ENCODE assay signal across 12 cellular contexts in genomic region chr10:17682236-17682946, GRCh38. TPM values are rescaled to one million over a fixed set of nuclear protein-coding genes. Genes with fewer than 3 reads are reported as not detected.
DNase-seq lines count a peak whose midpoint lies in the region; ATAC-seq, FAIRE-seq and TF ChIP-seq lines count a peak whose summit lies in the region.
"Had no signal": no experiment of that assay in that cellular context is flagged by ENCODE, and none has a peak within 500 bp of the region (broad histone marks: within the 10 kb centered on the region; RNA-seq: fewer than 3 reads in every experiment).

No MANE protein-coding gene starts in this region.

- H3K36me3 Mint-ChIP-seq in activated T-helper 1 cell treated with anti-CD3 and anti-CD28 coated beads, Interleukin-12 subunit alpha, Interleukin-12 subunit beta, Interleukin-2, Interleukin-4 antibody, amounts not matched to agents 30 ng/mL and 10 ng/mL and 1 ng/mL, durations not matched to agents 14 hours and 24 hours and 36 hours (ENCODE audit: low read depth): peaks cover 3% of the 10 kb centered on the region
- peaks cover 9 to 23% of the 10 kb centered on the region in 2 donors for H3K36me3 Mint-ChIP-seq in CD14-positive monocyte

- H3K4me3 ChIP-seq in BLaER1 (no peak overlapping the region), GM12865 (ENCODE audit: low read depth, low read length) (no peak overlapping the region), esophagus squamous epithelium (no peak overlapping the region), thyroid gland (replicated peaks in 1 of 3) (no peak overlapping the region)
- H3K4me3 ChIP-seq: tibial artery had no signal

- H3K27me3 ChIP-seq in BLaER1 (no peaks in the 10 kb centered on the region), esophagus squamous epithelium (no peaks in the 10 kb centered on the region), thyroid gland (no peaks in the 10 kb centered on the region)
- H3K27me3 ChIP-seq: tibial artery had no signal

- H3K27ac ChIP-seq in BLaER1: no peak overlapping the region
- H3K27ac ChIP-seq in esophagus squamous epithelium: no peak overlapping the region
- no peak overlapping the region for H3K27ac ChIP-seq in thyroid gland
- H3K27ac ChIP-seq: tibial artery had no signal

- DNase-seq in GM12865 (ENCODE audit: low read depth) (peak; percentile 11), frontal cortex (ENCODE audit: low spot score in 2 of 2) (no peak), esophagus squamous epithelium (lab: John Stamatoyannopoulos, UW) (no peak), thyroid gland (no peak), CD14-positive monocyte (ENCODE audit: low spot score) (no peak)
- no peak for DNase-seq in activated T-helper 1 cell treated with anti-CD3 and anti-CD28 coated beads, Interleukin-12 subunit alpha, Interleukin-12 subunit beta, Interleukin-2, Interleukin-4 antibody, amounts not matched to agents 30 ng/mL and 10 ng/mL and 1 ng/mL, durations not matched to agents 14 hours and 24 hours and 36 hours (ENCODE audit: low spot score)
- DNase-seq: activated CD8-positive, alpha-beta memory T cell treated with anti-CD3 and anti-CD28 coated beads, Interleukin-2, amount 50 U/mL, for 4 hours; Caco-2; NCI-H1105 treated with DMSO at 0.1 percent for 48 hours; tibial artery had no signal

- TF ChIP-seq POLR2A in esophagus squamous epithelium (IDR thresholded peaks at IDR 0.05) (no peak), thyroid gland (IDR thresholded peaks at IDR 0.05) (no peak)

- FAIRE-seq in frontal cortex (lab: Jason Lieb, UNC): peak; percentile 64

- peaks cover 35% of the 10 kb centered on the region for H3K9me3 ChIP-seq in BLaER1
- H3K9me3 ChIP-seq in esophagus squamous epithelium: no peaks in the 10 kb centered on the region
- no peaks in the 10 kb centered on the region for H3K9me3 ChIP-seq in thyroid gland
- H3K9me3 ChIP-seq: Caco-2, tibial artery had no signal

- intact Hi-C loops in activated T-helper 1 cell treated with anti-CD3 and anti-CD28 coated beads, Interleukin-12 subunit alpha, Interleukin-12 subunit beta, Interleukin-2, Interleukin-4 antibody, amounts not matched to agents 30 ng/mL and 10 ng/mL and 1 ng/mL, durations not matched to agents 14 hours and 24 hours and 36 hours (cut with micrococcal nuclease): no loop called here
- intact Hi-C loops in esophagus squamous epithelium (cut with DNase I) (no loop called here), thyroid gland (cut with DNase I) (no loop called here), CD14-positive monocyte (cut with micrococcal nuclease) (no loop called here)

- H3K27ac Mint-ChIP-seq in activated T-helper 1 cell treated with anti-CD3 and anti-CD28 coated beads, Interleukin-12 subunit alpha, Interleukin-12 subunit beta, Interleukin-2, Interleukin-4 antibody, amounts not matched to agents 30 ng/mL and 10 ng/mL and 1 ng/mL, durations not matched to agents 14 hours and 24 hours and 36 hours: peak overlapping the region; percentile 0
- H3K27ac Mint-ChIP-seq in CD14-positive monocyte: peak overlapping the region in 1 of 7 donors; percentile 43

- peak overlapping the region; percentile 31 for H3K4me2 ChIP-seq in BLaER1

- TF ChIP-seq CTCF in GM12865 (IDR thresholded peaks at IDR 0.05; ENCODE audit: insufficient read depth, low read depth, low read length, missing control alignments) (no peak), esophagus squamous epithelium (IDR thresholded peaks at IDR 0.05) (no peak), thyroid gland (IDR thresholded peaks at IDR 0.05) (no peak), CD14-positive monocyte (IDR thresholded peaks at IDR 0.05) (no peak)

- H4K20me1 ChIP-seq in BLaER1: peaks cover 5% of the 10 kb centered on the region; the same call in 1 of the 2 replicates

- 70 to 81% methylated on average over 2 of the region's 2 CpGs for WGBS in esophagus squamous epithelium, 2 donors
- 74 to 82% methylated on average over 2 of the region's 2 CpGs for WGBS in thyroid gland, 2 donors

- no peaks in the 10 kb centered on the region for H3K27me3 Mint-ChIP-seq in activated T-helper 1 cell treated with anti-CD3 and anti-CD28 coated beads, Interleukin-12 subunit alpha, Interleukin-12 subunit beta, Interleukin-2, Interleukin-4 antibody, amounts not matched to agents 30 ng/mL and 10 ng/mL and 1 ng/mL, durations not matched to agents 14 hours and 24 hours and 36 hours (ENCODE audit: insufficient read depth)
- H3K27me3 Mint-ChIP-seq in CD14-positive monocyte (ENCODE audit: low read depth in 3 of 3): no peaks in the 10 kb centered on the region

- H3K4me1 Mint-ChIP-seq in activated T-helper 1 cell treated with anti-CD3 and anti-CD28 coated beads, Interleukin-12 subunit alpha, Interleukin-12 subunit beta, Interleukin-2, Interleukin-4 antibody, amounts not matched to agents 30 ng/mL and 10 ng/mL and 1 ng/mL, durations not matched to agents 14 hours and 24 hours and 36 hours (ENCODE audit: low read depth): peaks cover 46% of the 10 kb centered on the region
- H3K4me1 Mint-ChIP-seq in CD14-positive monocyte: peaks cover 15% of the 10 kb centered on the region

- H3K36me3 ChIP-seq in BLaER1 (peaks cover 34% of the 10 kb centered on the region), esophagus squamous epithelium (peaks cover 0 to 12% (median 0%) of the 10 kb centered on the region in 3 donors), thyroid gland (no peaks in the 10 kb centered on the region)
- H3K36me3 ChIP-seq: tibial artery had no signal

- H3K4me1 ChIP-seq in BLaER1 (peaks cover 13% of the 10 kb centered on the region), esophagus squamous epithelium (no peaks in the 10 kb centered on the region), thyroid gland (peaks cover 7 to 18% of the 10 kb centered on the region in 2 donors)

- H3K9ac ChIP-seq in BLaER1: no peak overlapping the region

- H3K4me3 Mint-ChIP-seq in activated T-helper 1 cell treated with anti-CD3 and anti-CD28 coated beads, Interleukin-12 subunit alpha, Interleukin-12 subunit beta, Interleukin-2, Interleukin-4 antibody, amounts not matched to agents 30 ng/mL and 10 ng/mL and 1 ng/mL, durations not matched to agents 14 hours and 24 hours and 36 hours: no peak overlapping the region
- no peak overlapping the region for H3K4me3 Mint-ChIP-seq in CD14-positive monocyte

- ATAC-seq in GM21515 (IDR thresholded peaks at IDR 0.05; ENCODE audit: unreplicated experiment): no peak

- no peaks in the 10 kb centered on the region for H3K9me3 Mint-ChIP-seq in activated T-helper 1 cell treated with anti-CD3 and anti-CD28 coated beads, Interleukin-12 subunit alpha, Interleukin-12 subunit beta, Interleukin-2, Interleukin-4 antibody, amounts not matched to agents 30 ng/mL and 10 ng/mL and 1 ng/mL, durations not matched to agents 14 hours and 24 hours and 36 hours
- peaks cover 0 to 4% (median 0%) of the 10 kb centered on the region in 7 donors for H3K9me3 Mint-ChIP-seq in CD14-positive monocyte

RNA-seq across cellular contexts. Expression of gene STAM, which starts 38.4 kb away (rescaled TPM):
- 23.3 and 26.8 TPM in 2 replicates for total RNA-seq in activated T-helper 1 cell treated with anti-CD3 and anti-CD28 coated beads, Interleukin-12 subunit alpha, Interleukin-12 subunit beta, Interleukin-2, Interleukin-4 antibody, amounts not matched to agents 30 ng/mL and 10 ng/mL and 1 ng/mL, durations not matched to agents 14 hours and 24 hours and 36 hours
- total RNA-seq in frontal cortex (28.9 TPM), esophagus squamous epithelium (10 to 100 TPM; 19.9 to 28.6 (median 22.7) TPM), thyroid gland (10 to 100 TPM; 19.4 to 23.6 (median 21.8) TPM)
- polyA plus RNA-seq in CD14-positive monocyte: 1 to 10 TPM; 5.5 to 5.9 TPM
